Comparison of ENCODE assay signal across 19 cellular contexts in genomic region chr7:71612011-71612410, GRCh38.
DNase-seq lines count a peak whose midpoint lies in the region; ATAC-seq and TF ChIP-seq lines count a peak whose summit lies in the region.
"Had no signal": no experiment of that assay in that cellular context is flagged by ENCODE, and none has a peak within 500 bp of the region (broad histone marks: within the 10 kb centered on the region; RNA-seq: fewer than 3 reads in every experiment).

No MANE protein-coding gene starts in this region.

- H3K27me3 Mint-ChIP-seq in nephron (ENCODE audit: low read depth), result no peaks in the 10 kb centered on the region

- intact Hi-C loops in left ventricle myocardium inferior (cut with micrococcal nuclease) (no loop called here), Right ventricle myocardium superior (cut with DNase I) (no loop called here)

- peaks cover 14% of the 10 kb centered on the region for H3K9me3 ChIP-seq in left ventricle myocardium inferior (replicated peaks)
- no peaks in the 10 kb centered on the region for H3K9me3 ChIP-seq in ectodermal cell (ENCODE audit: control insufficient read depth, low read length)

- peaks cover 9% of the 10 kb centered on the region for H3K9me3 Mint-ChIP-seq in nephron

- H3K4me1 Mint-ChIP-seq in nephron, result peaks cover 38% of the 10 kb centered on the region
- H3K4me1 Mint-ChIP-seq: CD14-positive monocyte had no signal

- WGBS in ectodermal cell, 2 experiments, result 88 to 98% methylated on average over 2 of the region's 2 CpGs

- ATAC-seq in Right ventricle myocardium superior (ENCODE audit: poor library complexity) (no peak), GM19395 (IDR thresholded peaks at IDR 0.05; ENCODE audit: unreplicated experiment) (no peak), HG03135 (IDR thresholded peaks at IDR 0.05; ENCODE audit: unreplicated experiment) (no peak), GM19324 (IDR thresholded peaks at IDR 0.05; ENCODE audit: low FRiP score, unreplicated experiment) (no peak)

- peaks cover 7% of the 10 kb centered on the region for H3K36me3 Mint-ChIP-seq in nephron (ENCODE audit: low read depth)
- H3K36me3 Mint-ChIP-seq: CD14-positive monocyte had no signal

- H3K36me3 ChIP-seq in left ventricle myocardium inferior, result no peaks in the 10 kb centered on the region
- H3K36me3 ChIP-seq in ectodermal cell (ENCODE audit: control insufficient read depth, insufficient read depth, low read length), result peaks cover 4% of the 10 kb centered on the region

- H3K27me3 ChIP-seq in left ventricle myocardium inferior (ENCODE audit: low read depth) (no peaks in the 10 kb centered on the region), ectodermal cell (ENCODE audit: control insufficient read depth, insufficient read depth, low read length, poor library complexity, severe bottlenecking) (no peaks in the 10 kb centered on the region)

- no peak for TF ChIP-seq CTCF in left ventricle myocardium inferior (IDR thresholded peaks at IDR 0.05; ENCODE audit: borderline replicate concordance)
- TF ChIP-seq CTCF in nephron (IDR thresholded peaks at IDR 0.05; ENCODE audit: unreplicated experiment in 3 of 3), result no peak

- H3K27ac ChIP-seq in left ventricle myocardium inferior (replicated peaks) (peak overlapping the region; percentile 84), ectodermal cell (ENCODE audit: insufficient read depth, low read depth, low read length, poor library complexity, severe bottlenecking) (peak overlapping the region; percentile 86)
- H3K27ac ChIP-seq: 22Rv1, HL-60 had no signal

- H3K4me3 ChIP-seq in left ventricle myocardium inferior, result no peak overlapping the region
- no peak overlapping the region for H3K4me3 ChIP-seq in ectodermal cell (ENCODE audit: insufficient read depth, low read depth, low read length)

- H3K4me3 Mint-ChIP-seq in nephron, result no peak overlapping the region
- H3K4me3 Mint-ChIP-seq: CD14-positive monocyte had no signal

- no peak for DNase-seq in left ventricle myocardium inferior
- no peak for DNase-seq in Right ventricle myocardium superior
- DNase-seq in germinal center (ENCODE audit: low spot score), result no peak
- DNase-seq: DMS79 treated with DMSO at 0.1 percent for 48 hours, NCI-H1417, NCI-H187, NCI-H2107, NCI-H2227 treated with DMSO at 0.1 percent for 48 hours, NCI-H510A treated with DMSO at 0.1 percent for 48 hours, NCI-H774, SHP77 treated with DMSO at 0.1 percent for 48 hours had no signal

- peak overlapping the region in 2 of 3 experiments; percentile 29 to 52 for H3K27ac Mint-ChIP-seq in nephron
- H3K27ac Mint-ChIP-seq: CD14-positive monocyte had no signal

- H3K4me1 ChIP-seq in left ventricle myocardium inferior, result peaks cover 41% of the 10 kb centered on the region
- peaks cover 42% of the 10 kb centered on the region for H3K4me1 ChIP-seq in ectodermal cell (ENCODE audit: control insufficient read depth, insufficient read depth, low read length)
